Comparison of ENCODE assay signal across 10 cellular contexts in the genomic region with DNA sequence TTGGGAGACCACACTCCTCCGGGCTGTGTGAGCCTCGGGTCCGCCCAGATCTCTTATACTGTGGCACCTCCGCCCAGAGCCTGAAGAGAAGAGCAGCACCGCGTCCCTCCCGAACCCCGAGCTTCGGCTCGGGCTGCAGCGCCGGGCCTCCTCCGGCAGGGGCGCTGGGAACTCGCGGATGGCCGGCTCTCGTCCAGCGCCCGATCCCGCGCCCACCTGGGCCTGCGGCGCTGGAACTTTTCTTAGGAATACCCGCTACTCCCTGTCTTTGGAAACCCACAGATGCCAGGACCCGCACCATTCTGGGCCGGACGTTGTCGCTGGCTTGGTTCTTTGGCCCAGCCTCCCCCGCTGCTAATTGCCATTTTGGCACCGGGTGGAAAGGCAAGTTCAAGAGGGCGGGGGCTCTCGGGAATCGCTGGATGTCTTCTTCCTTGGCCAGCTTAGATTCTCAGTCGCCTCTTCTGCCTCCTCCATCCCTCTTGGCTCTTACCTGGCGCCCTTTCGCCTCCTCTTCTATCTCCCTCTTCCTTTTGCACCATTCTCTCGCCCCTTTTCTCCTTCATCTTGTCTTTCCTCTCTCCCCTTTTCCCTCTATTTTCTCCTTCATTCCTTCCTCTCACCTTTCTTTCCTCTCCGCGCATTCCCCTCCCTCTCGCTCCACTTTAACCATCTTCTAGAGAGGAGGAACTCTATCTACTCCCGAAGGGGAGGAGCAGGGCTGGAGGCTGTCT. TPM values are rescaled to one million over a fixed set of nuclear protein-coding genes. Genes with fewer than 3 reads are reported as not detected.
DNase-seq lines count a peak whose midpoint lies in the region; ATAC-seq and TF ChIP-seq lines count a peak whose summit lies in the region.
"Had no signal": no experiment of that assay in that cellular context is flagged by ENCODE, and none has a peak within 500 bp of the region (broad histone marks: within the 10 kb centered on the region; RNA-seq: fewer than 3 reads in every experiment).

No MANE protein-coding gene starts in this region.

- no peak overlapping the region for H3K27ac Mint-ChIP-seq in activated CD8-positive, alpha-beta T cell treated with anti-CD3 and anti-CD28 coated beads for 36 hours
- no peak overlapping the region for H3K27ac Mint-ChIP-seq in activated CD8-positive, alpha-beta T cell treated with anti-CD3 and anti-CD28 coated beads, Interleukin-2, amount 10 ng/mL, durations not matched to agents 7 days and 5 days
- H3K27ac Mint-ChIP-seq in activated naive CD8-positive, alpha-beta T cell treated with anti-CD3 and anti-CD28 coated beads for 36 hours: no peak overlapping the region

- no peaks in the 10 kb centered on the region for H3K9me3 ChIP-seq in iPS-18c (ENCODE audit: control insufficient read depth, insufficient read depth, low read length)
- no peaks in the 10 kb centered on the region for H3K9me3 ChIP-seq in tibial nerve
- H3K9me3 ChIP-seq: HAP-1 had no signal

- peaks cover 58% of the 10 kb centered on the region for H3K27me3 Mint-ChIP-seq in activated CD8-positive, alpha-beta T cell treated with anti-CD3 and anti-CD28 coated beads for 36 hours
- peaks cover 62% of the 10 kb centered on the region for H3K27me3 Mint-ChIP-seq in activated CD8-positive, alpha-beta T cell treated with anti-CD3 and anti-CD28 coated beads, Interleukin-2, amount 10 ng/mL, durations not matched to agents 7 days and 5 days (ENCODE audit: low read depth)
- H3K27me3 Mint-ChIP-seq in activated naive CD8-positive, alpha-beta T cell treated with anti-CD3 and anti-CD28 coated beads for 36 hours: peaks cover 79% of the 10 kb centered on the region

- H3K4me1 ChIP-seq in tibial nerve: peaks cover 0 to 36% (median 0%) of the 10 kb centered on the region in 4 donors
- H3K4me1 ChIP-seq: HAP-1 had no signal

- no peaks in the 10 kb centered on the region for H3K36me3 Mint-ChIP-seq in activated CD8-positive, alpha-beta T cell treated with anti-CD3 and anti-CD28 coated beads for 36 hours (ENCODE audit: low read depth)
- no peaks in the 10 kb centered on the region for H3K36me3 Mint-ChIP-seq in activated CD8-positive, alpha-beta T cell treated with anti-CD3 and anti-CD28 coated beads, Interleukin-2, amount 10 ng/mL, durations not matched to agents 7 days and 5 days (ENCODE audit: low read depth)
- H3K36me3 Mint-ChIP-seq in activated naive CD8-positive, alpha-beta T cell treated with anti-CD3 and anti-CD28 coated beads for 36 hours: no peaks in the 10 kb centered on the region

- peaks cover 15% of the 10 kb centered on the region for H3K4me1 Mint-ChIP-seq in activated CD8-positive, alpha-beta T cell treated with anti-CD3 and anti-CD28 coated beads for 36 hours (ENCODE audit: low read depth)
- H3K4me1 Mint-ChIP-seq in activated CD8-positive, alpha-beta T cell treated with anti-CD3 and anti-CD28 coated beads, Interleukin-2, amount 10 ng/mL, durations not matched to agents 7 days and 5 days (ENCODE audit: low read depth): peaks cover 6% of the 10 kb centered on the region
- peaks cover 8% of the 10 kb centered on the region for H3K4me1 Mint-ChIP-seq in activated naive CD8-positive, alpha-beta T cell treated with anti-CD3 and anti-CD28 coated beads for 36 hours

- TF ChIP-seq EP300 in tibial nerve (IDR thresholded peaks at IDR 0.05): no peak

- DNase-seq in activated CD8-positive, alpha-beta T cell treated with anti-CD3 and anti-CD28 coated beads for 36 hours: no peak
- DNase-seq in activated CD8-positive, alpha-beta T cell treated with anti-CD3 and anti-CD28 coated beads, Interleukin-2, amount 10 ng/mL, durations not matched to agents 7 days and 5 days: no peak
- peak; percentile 22 for DNase-seq in activated naive CD8-positive, alpha-beta T cell treated with anti-CD3 and anti-CD28 coated beads for 36 hours
- DNase-seq in tibial nerve (ENCODE audit: low spot score in 2 of 2): no peak
- no peak for DNase-seq in NCI-H2196 treated with DMSO at 0.1 percent for 48 hours (lab: John Stamatoyannopoulos, UW; ENCODE audit: unreplicated experiment)
- DNase-seq in epidermal melanocyte (ENCODE audit: insufficient read length, low spot score): no peak
- DNase-seq: activated gamma-delta T cell treated with Interleukin-2 at 50 U/mL for 16 hours had no signal

- peak; percentile 42 for ATAC-seq in activated CD8-positive, alpha-beta T cell treated with anti-CD3 and anti-CD28 coated beads for 36 hours
- ATAC-seq in activated CD8-positive, alpha-beta T cell treated with anti-CD3 and anti-CD28 coated beads, Interleukin-2, amount 10 ng/mL, durations not matched to agents 7 days and 5 days: no peak
- no peak for ATAC-seq in activated CD4-positive, CD25-positive, alpha-beta regulatory T cell treated with anti-CD3 and anti-CD28 coated beads, Interleukin-2, amount 50 U/mL, for 24 hours

- no peaks in the 10 kb centered on the region for H3K9me3 Mint-ChIP-seq in activated CD8-positive, alpha-beta T cell treated with anti-CD3 and anti-CD28 coated beads for 36 hours
- H3K9me3 Mint-ChIP-seq in activated CD8-positive, alpha-beta T cell treated with anti-CD3 and anti-CD28 coated beads, Interleukin-2, amount 10 ng/mL, durations not matched to agents 7 days and 5 days (ENCODE audit: insufficient read depth): no peaks in the 10 kb centered on the region
- no peaks in the 10 kb centered on the region for H3K9me3 Mint-ChIP-seq in activated naive CD8-positive, alpha-beta T cell treated with anti-CD3 and anti-CD28 coated beads for 36 hours

- no peak overlapping the region for H3K27ac ChIP-seq in tibial nerve

- WGBS in tibial nerve, 2 donors: 2% methylated on average over 36 to 38 of the region's 42 CpGs

- peaks cover 0 to 36% of the 10 kb centered on the region in 2 donors for H3K27me3 ChIP-seq in tibial nerve

- TF ChIP-seq POLR2A in tibial nerve (IDR thresholded peaks at IDR 0.05): no peak

- TF ChIP-seq CTCF in activated CD8-positive, alpha-beta T cell treated with anti-CD3 and anti-CD28 coated beads for 36 hours (IDR thresholded peaks at IDR 0.05): peak; percentile 58
- TF ChIP-seq CTCF in tibial nerve (IDR thresholded peaks at IDR 0.05): peak; percentile 41 to 77 (median 43)

- POLR2A ChIA-PET in activated CD8-positive, alpha-beta T cell treated with anti-CD3 and anti-CD28 coated beads for 36 hours (lab: Charles Lee): no interaction called here
- POLR2A ChIA-PET in activated CD8-positive, alpha-beta T cell treated with anti-CD3 and anti-CD28 coated beads, Interleukin-2, amount 10 ng/mL, durations not matched to agents 7 days and 5 days (lab: Charles Lee): no interaction called here

- no peak overlapping the region for H3K4me3 Mint-ChIP-seq in activated CD8-positive, alpha-beta T cell treated with anti-CD3 and anti-CD28 coated beads for 36 hours
- no peak overlapping the region for H3K4me3 Mint-ChIP-seq in activated CD8-positive, alpha-beta T cell treated with anti-CD3 and anti-CD28 coated beads, Interleukin-2, amount 10 ng/mL, durations not matched to agents 7 days and 5 days
- H3K4me3 Mint-ChIP-seq in activated naive CD8-positive, alpha-beta T cell treated with anti-CD3 and anti-CD28 coated beads for 36 hours: peak overlapping the region; percentile 9

- intact Hi-C loops in activated CD8-positive, alpha-beta T cell treated with anti-CD3 and anti-CD28 coated beads for 36 hours (cut with micrococcal nuclease): no loop called here

- H3K4me3 ChIP-seq in iPS-18c (ENCODE audit: insufficient read depth, low read depth, low read length) (peak overlapping the region; percentile 55), tibial nerve (peak overlapping the region; percentile 7 to 56 (median 20))
- H3K4me3 ChIP-seq: HAP-1 had no signal

- CTCF ChIA-PET in activated CD8-positive, alpha-beta T cell treated with anti-CD3 and anti-CD28 coated beads for 36 hours (lab: Charles Lee): interaction anchor here (0.7 kb wide), 1 partner anchor 31 kb away, joined by 3 read pairs; no protein-coding TSS in a partner anchor
- CTCF ChIA-PET in activated CD8-positive, alpha-beta T cell treated with anti-CD3 and anti-CD28 coated beads, Interleukin-2, amount 10 ng/mL, durations not matched to agents 7 days and 5 days (lab: Charles Lee): interaction anchor here (0.8 to 1.2 kb wide), 2 partner anchors 8 to 193 kb away, joined by 3 to 5 read pairs; no protein-coding TSS in a partner anchor

- no peaks in the 10 kb centered on the region for H3K36me3 ChIP-seq in tibial nerve
- H3K36me3 ChIP-seq: HAP-1 had no signal

RNA-seq across cellular contexts. Expression of a gene that starts 2.1 kb away (rescaled TPM):
- not detected for total RNA-seq in activated CD8-positive, alpha-beta T cell treated with anti-CD3 and anti-CD28 coated beads for 36 hours
- not detected for total RNA-seq in activated CD8-positive, alpha-beta T cell treated with anti-CD3 and anti-CD28 coated beads, Interleukin-2, amount 10 ng/mL, durations not matched to agents 7 days and 5 days
- not detected for total RNA-seq in activated naive CD8-positive, alpha-beta T cell treated with anti-CD3 and anti-CD28 coated beads for 36 hours
- total RNA-seq in tibial nerve: 1 to 10 TPM; 1.8 to 3.9 (median 3.2) TPM
